In genomic region chr11:72737341-72737740, GRCh38 we compare ENCODE assay signal across 10 cellular contexts. TPM values are rescaled to one million over a fixed set of nuclear protein-coding genes. Genes with fewer than 3 reads are reported as not detected.
DNase-seq lines count a peak whose midpoint lies in the region; ATAC-seq, FAIRE-seq and TF ChIP-seq lines count a peak whose summit lies in the region.
"Had no signal": no experiment of that assay in that cellular context is flagged by ENCODE, and none has a peak within 500 bp of the region (broad histone marks: within the 10 kb centered on the region; RNA-seq: fewer than 3 reads in every experiment).

No MANE protein-coding gene starts in this region.

- H3K4me1 ChIP-seq in cardiac muscle cell (ENCODE audit: low read depth) (peaks cover 62% of the 10 kb centered on the region), mesenchymal stem cell (ENCODE audit: control insufficient read depth, insufficient read depth, low read depth, low read length) (peaks cover 44% of the 10 kb centered on the region), upper lobe of left lung (peaks cover 66 to 90% (median 83%) of the 10 kb centered on the region in 4 donors), small intestine (ENCODE audit: control insufficient read depth in 2 of 2, insufficient read depth in 1 of 2, low read depth in 1 of 2, low read length in 1 of 2) (peaks cover 0 to 10% of the 10 kb centered on the region in 2 donors)

- H3K27me3 Mint-ChIP-seq in activated naive CD8-positive, alpha-beta T cell treated with anti-CD3 and anti-CD28 coated beads, Interleukin-2, amount 10 ng/mL, durations not matched to agents 7 days and 5 days = no peaks in the 10 kb centered on the region

- no peak for TF ChIP-seq CTCF in cardiac muscle cell (IDR thresholded peaks at IDR 0.05; ENCODE audit: low read depth, low read length)
- TF ChIP-seq CTCF in upper lobe of left lung (IDR thresholded peaks at IDR 0.05) = no peak

- peak overlapping the region; percentile 87 for H2BK15ac ChIP-seq in mesenchymal stem cell (ENCODE audit: low read depth, poor library complexity, severe bottlenecking)

- H3K9me3 ChIP-seq in cardiac muscle cell (ENCODE audit: low read depth) (no peaks in the 10 kb centered on the region), mesenchymal stem cell (ENCODE audit: control insufficient read depth, low read length) (no peaks in the 10 kb centered on the region), upper lobe of left lung (no peaks in the 10 kb centered on the region), small intestine (ENCODE audit: control insufficient read depth, low read depth) (no peaks in the 10 kb centered on the region)

- no peak for TF ChIP-seq POLR2A in upper lobe of left lung (IDR thresholded peaks at IDR 0.05)

- peak overlapping the region; percentile 94 for H3K27ac ChIP-seq in cardiac muscle cell
- no peak overlapping the region for H3K27ac ChIP-seq in mesenchymal stem cell (ENCODE audit: low read length, poor library complexity, severe bottlenecking)
- peak overlapping the region; percentile 87 to 93 (median 92) for H3K27ac ChIP-seq in upper lobe of left lung
- peak overlapping the region in 1 of 2 donors; percentile 59 for H3K27ac ChIP-seq in small intestine (ENCODE audit: low read depth in 1 of 2, low read length in 1 of 2)
- H3K27ac ChIP-seq: C4-2B had no signal

- H3K27me3 ChIP-seq in cardiac muscle cell (no peaks in the 10 kb centered on the region), mesenchymal stem cell (ENCODE audit: control insufficient read depth in 1 of 2, insufficient read depth in 1 of 2, low read length in 2 of 2) (no peaks in the 10 kb centered on the region), upper lobe of left lung (no peaks in the 10 kb centered on the region), small intestine (ENCODE audit: control insufficient read depth in 2 of 2, insufficient read depth in 2 of 2, low read length in 2 of 2) (no peaks in the 10 kb centered on the region)

- no peak overlapping the region for H2AFZ ChIP-seq in mesenchymal stem cell (ENCODE audit: low read depth, low read length)

- WGBS in mesenchymal stem cell = 77% methylated on average over 1 of the region's 1 CpG
- WGBS in upper lobe of left lung, 2 donors = 69 to 90% methylated on average over 1 of the region's 1 CpG
- WGBS in small intestine, 3 donors = 89 to 100% (median 96%) methylated on average over 1 of the region's 1 CpG

- H3K14ac ChIP-seq in mesenchymal stem cell (ENCODE audit: low read length in 2 of 2) = no peak overlapping the region

- no peak for TF ChIP-seq EP300 in upper lobe of left lung (IDR thresholded peaks at IDR 0.05)

- intact Hi-C loops in left cardiac atrium (cut with DNase I) = no loop called here

- no peak overlapping the region for H2AK5ac ChIP-seq in mesenchymal stem cell (ENCODE audit: low read length, severe bottlenecking)

- peak overlapping the region in 1 of 2 experiments; percentile 98 for H2BK12ac ChIP-seq in mesenchymal stem cell (ENCODE audit: low read length in 2 of 2)

- peak overlapping the region; percentile 74 to 76 for H3K18ac ChIP-seq in mesenchymal stem cell (ENCODE audit: low read depth in 1 of 2, low read length in 2 of 2)

- H3K36me3 ChIP-seq in cardiac muscle cell (no peaks in the 10 kb centered on the region), mesenchymal stem cell (ENCODE audit: control insufficient read depth in 1 of 2, insufficient read depth in 2 of 2, low read depth in 1 of 2, low read length in 2 of 2) (peaks cover 3 to 16% of the 10 kb centered on the region in 2 experiments), upper lobe of left lung (peaks cover 0 to 2% (median 0%) of the 10 kb centered on the region in 4 donors), small intestine (ENCODE audit: control insufficient read depth in 2 of 2, insufficient read depth in 2 of 2, low read length in 2 of 2) (no peaks in the 10 kb centered on the region)

- H2BK120ac ChIP-seq in mesenchymal stem cell (ENCODE audit: low read depth, low read length) = peak overlapping the region; percentile 78

- H3K4me3 ChIP-seq in cardiac muscle cell (no peak overlapping the region), mesenchymal stem cell (ENCODE audit: insufficient read depth in 1 of 2, low read depth in 1 of 2, low read length in 2 of 2) (peak overlapping the region in 1 of 2 experiments; percentile 41), upper lobe of left lung (peak overlapping the region in 1 of 4 donors; percentile 40), small intestine (ENCODE audit: low read depth in 1 of 2, low read length in 2 of 2) (no peak overlapping the region)

- H2BK5ac ChIP-seq in mesenchymal stem cell (ENCODE audit: low read depth, low read length, poor library complexity, severe bottlenecking) = no peak overlapping the region

- no peak for ATAC-seq in left cardiac atrium
- no peak for ATAC-seq in activated naive CD8-positive, alpha-beta T cell treated with anti-CD3 and anti-CD28 coated beads, Interleukin-2, amount 10 ng/mL, durations not matched to agents 7 days and 5 days (ENCODE audit: low read depth)
- ATAC-seq in upper lobe of left lung (ENCODE audit: low FRiP score in 2 of 2) = no peak
- ATAC-seq in HG02970 (IDR thresholded peaks at IDR 0.05; ENCODE audit: low FRiP score, unreplicated experiment) = no peak

- peaks cover 5% of the 10 kb centered on the region for H3K36me3 Mint-ChIP-seq in activated naive CD8-positive, alpha-beta T cell treated with anti-CD3 and anti-CD28 coated beads, Interleukin-2, amount 10 ng/mL, durations not matched to agents 7 days and 5 days

- H3K9ac ChIP-seq in mesenchymal stem cell (ENCODE audit: low read length) = peak overlapping the region; percentile 67

- peak overlapping the region; percentile 66 for H4K8ac ChIP-seq in mesenchymal stem cell (ENCODE audit: low read length)

- no peak overlapping the region for H3K23ac ChIP-seq in mesenchymal stem cell (ENCODE audit: low read length in 2 of 2)

- peak overlapping the region; percentile 72 for H4K91ac ChIP-seq in mesenchymal stem cell (ENCODE audit: low read length)

- FAIRE-seq in small intestine (lab: Jason Lieb, UNC) = no peak

- no peak overlapping the region for H3K4me2 ChIP-seq in mesenchymal stem cell (ENCODE audit: low read length, poor library complexity, severe bottlenecking)

- H3K4me3 Mint-ChIP-seq in activated naive CD8-positive, alpha-beta T cell treated with anti-CD3 and anti-CD28 coated beads, Interleukin-2, amount 10 ng/mL, durations not matched to agents 7 days and 5 days = peak overlapping the region; percentile 85

- H3K4ac ChIP-seq in mesenchymal stem cell (ENCODE audit: low read depth in 1 of 2, low read length in 2 of 2) = peak overlapping the region; percentile 86

- peak overlapping the region; percentile 100 for H3K27ac Mint-ChIP-seq in activated naive CD8-positive, alpha-beta T cell treated with anti-CD3 and anti-CD28 coated beads, Interleukin-2, amount 10 ng/mL, durations not matched to agents 7 days and 5 days

- H3K4me1 Mint-ChIP-seq in activated naive CD8-positive, alpha-beta T cell treated with anti-CD3 and anti-CD28 coated beads, Interleukin-2, amount 10 ng/mL, durations not matched to agents 7 days and 5 days = peaks cover 55% of the 10 kb centered on the region

- POLR2A ChIA-PET in activated naive CD8-positive, alpha-beta T cell treated with anti-CD3 and anti-CD28 coated beads, Interleukin-2, amount 10 ng/mL, durations not matched to agents 7 days and 5 days (lab: Charles Lee) = interaction anchor here (1.4 to 3.2 kb wide), 4 partner anchors 45 to 78 kb away, joined by 6 to 13 read pairs (median 9); no protein-coding TSS in a partner anchor

- no peaks in the 10 kb centered on the region for H3K9me3 Mint-ChIP-seq in activated naive CD8-positive, alpha-beta T cell treated with anti-CD3 and anti-CD28 coated beads, Interleukin-2, amount 10 ng/mL, durations not matched to agents 7 days and 5 days

- DNase-seq in cardiac muscle cell (ENCODE audit: low read depth in 1 of 2, low spot score in 1 of 2) = no peak
- DNase-seq in left cardiac atrium = no peak
- DNase-seq in activated naive CD8-positive, alpha-beta T cell treated with anti-CD3 and anti-CD28 coated beads, Interleukin-2, amount 10 ng/mL, durations not matched to agents 7 days and 5 days = no peak
- DNase-seq in mesenchymal stem cell = no peak
- peak in 1 of 2 donors; percentile 21 for DNase-seq in upper lobe of left lung
- DNase-seq in small intestine = no peak
- DNase-seq in NCI-H69 (lab: John Stamatoyannopoulos, UW) = no peak
- DNase-seq: NCI-H446 had no signal

- H3K79me1 ChIP-seq in mesenchymal stem cell (replicated peaks; ENCODE audit: low read length, poor library complexity, severe bottlenecking) = peaks cover 46% of the 10 kb centered on the region

RNA-seq across cellular contexts. Expression of gene ARAP1, which starts 14.9 kb away (rescaled TPM):
- total RNA-seq in cardiac muscle cell = 134 and 200 TPM in 2 replicates
- polyA plus RNA-seq in cardiac muscle cell = 41.5 and 54.6 TPM in 2 replicates
- total RNA-seq in left cardiac atrium = 10 to 100 TPM; 60.3 to 66.9 TPM
- total RNA-seq in activated naive CD8-positive, alpha-beta T cell treated with anti-CD3 and anti-CD28 coated beads, Interleukin-2, amount 10 ng/mL, durations not matched to agents 7 days and 5 days = 100 to 1,000 TPM; 129 to 134 TPM
- polyA plus RNA-seq in mesenchymal stem cell (2013, experiment 1 of 2) = 26.6 TPM
- 23.6 TPM for polyA plus RNA-seq in mesenchymal stem cell (2013, experiment 2 of 2)
- 1,000 to 10,000 TPM in 1 of 6 donors, 100 to 1,000 TPM in 5; 217 to 1,154 (median 269) TPM for total RNA-seq in upper lobe of left lung
- 10 to 100 TPM; 42.2 to 58.4 (median 48.0) TPM for polyA plus RNA-seq in small intestine

RNA-seq across cellular contexts. Expression of gene STARD10, which starts 56.5 kb away (rescaled TPM):
- 66.2 and 101 TPM in 2 replicates for total RNA-seq in cardiac muscle cell
- 91.4 and 139 TPM in 2 replicates for polyA plus RNA-seq in cardiac muscle cell
- 10 to 100 TPM; 87.4 to 93.9 TPM for total RNA-seq in left cardiac atrium
- 1 to 10 TPM; 7.8 to 8.0 TPM for total RNA-seq in activated naive CD8-positive, alpha-beta T cell treated with anti-CD3 and anti-CD28 coated beads, Interleukin-2, amount 10 ng/mL, durations not matched to agents 7 days and 5 days
- polyA plus RNA-seq in mesenchymal stem cell (2013, experiment 1 of 2) = 16.5 TPM
- polyA plus RNA-seq in mesenchymal stem cell (2013, experiment 2 of 2) = 13.7 TPM
- total RNA-seq in upper lobe of left lung = 100 to 1,000 TPM in 5 of 6 donors, 10 to 100 TPM in 1; 93.2 to 227 (median 151) TPM
- polyA plus RNA-seq in small intestine = 100 to 1,000 TPM; 169 to 331 (median 238) TPM
